In genomic region chr10:52308251-52309031, GRCh38 we compare ENCODE assay signal across 1 cellular context.
TF ChIP-seq lines count a peak whose summit lies in the region.

No MANE protein-coding gene starts in this region.

TF ChIP-seq in HepG2, 621 proteins besides CTCF, POLR2A, EP300 and RAD21 (continued from another document and continues in another):
- no peak for TF ChIP-seq ZBED4 (CRISPR knock-in tag; IDR thresholded peaks at IDR 0.05; ENCODE audit: borderline replicate concordance)
- TF ChIP-seq ZNF280B (CRISPR knock-in tag; IDR thresholded peaks at IDR 0.05; ENCODE audit: borderline replicate concordance): peak; percentile 74; the same call in 1 of the 2 replicates
- TF ChIP-seq TSC22D2 (CRISPR knock-in tag; IDR thresholded peaks at IDR 0.05; ENCODE audit: borderline replicate concordance): no peak
- TF ChIP-seq ZNF782 (CRISPR knock-in tag; IDR thresholded peaks at IDR 0.05; ENCODE audit: borderline replicate concordance): no peak
- TF ChIP-seq MTF2 (CRISPR knock-in tag; IDR thresholded peaks at IDR 0.05; ENCODE audit: borderline replicate concordance): peak; percentile 81; the same call in 1 of the 2 replicates
- no peak for TF ChIP-seq REST (IDR thresholded peaks at IDR 0.05; ENCODE audit: borderline replicate concordance in 1 of 2, low read depth in 1 of 2, low read length in 2 of 2)
- peak; percentile 60 for TF ChIP-seq ZFP90 (CRISPR knock-in tag; IDR thresholded peaks at IDR 0.05; ENCODE audit: borderline replicate concordance)
- no peak for TF ChIP-seq KIAA2018 (CRISPR knock-in tag; IDR thresholded peaks at IDR 0.05; ENCODE audit: borderline replicate concordance)
- no peak for TF ChIP-seq ZBTB40 (IDR thresholded peaks at IDR 0.05)
- TF ChIP-seq ZBTB40 (CRISPR knock-in tag; IDR thresholded peaks at IDR 0.05): peak; percentile 56; the same call in 1 of the 2 replicates
- TF ChIP-seq TP53 (CRISPR knock-in tag; conservative IDR thresholded peaks at IDR 0.05): peak; percentile 56; the same call in 1 of the 2 replicates
- 0 out of 2 replicates have a peak, but pooled peaks have one; percentile 34 for TF ChIP-seq ZNF263 (CRISPR knock-in tag; IDR thresholded peaks at IDR 0.05)
- peak; percentile 56; the same call in 1 of the 2 replicates for TF ChIP-seq ERF (CRISPR knock-in tag; IDR thresholded peaks at IDR 0.05)
- TF ChIP-seq ZNF10 (CRISPR knock-in tag; IDR thresholded peaks at IDR 0.05; ENCODE audit: borderline replicate concordance, low read depth): no peak
- peak; percentile 61; the same call in 1 of the 2 replicates for TF ChIP-seq GLI4 (CRISPR knock-in tag; IDR thresholded peaks at IDR 0.05; ENCODE audit: borderline replicate concordance)
- TF ChIP-seq FOXA3 (CRISPR knock-in tag; IDR thresholded peaks at IDR 0.05): no peak
- no peak for TF ChIP-seq PCBP2 (optimal IDR thresholded peaks at IDR 0.05; ENCODE audit: low read depth, low read length, poor library complexity, severe bottlenecking)
- TF ChIP-seq ZNF549 (CRISPR knock-in tag; IDR thresholded peaks at IDR 0.05): no peak
- TF ChIP-seq YEATS2 (CRISPR knock-in tag; IDR thresholded peaks at IDR 0.05; ENCODE audit: borderline replicate concordance): no peak
- TF ChIP-seq NFE2 (CRISPR knock-in tag; IDR thresholded peaks at IDR 0.05): no peak
- TF ChIP-seq ZNF644 (CRISPR knock-in tag; IDR thresholded peaks at IDR 0.05; ENCODE audit: low read depth): no peak
